8 cellular contexts compared by ENCODE assay signal in the genomic region with DNA sequence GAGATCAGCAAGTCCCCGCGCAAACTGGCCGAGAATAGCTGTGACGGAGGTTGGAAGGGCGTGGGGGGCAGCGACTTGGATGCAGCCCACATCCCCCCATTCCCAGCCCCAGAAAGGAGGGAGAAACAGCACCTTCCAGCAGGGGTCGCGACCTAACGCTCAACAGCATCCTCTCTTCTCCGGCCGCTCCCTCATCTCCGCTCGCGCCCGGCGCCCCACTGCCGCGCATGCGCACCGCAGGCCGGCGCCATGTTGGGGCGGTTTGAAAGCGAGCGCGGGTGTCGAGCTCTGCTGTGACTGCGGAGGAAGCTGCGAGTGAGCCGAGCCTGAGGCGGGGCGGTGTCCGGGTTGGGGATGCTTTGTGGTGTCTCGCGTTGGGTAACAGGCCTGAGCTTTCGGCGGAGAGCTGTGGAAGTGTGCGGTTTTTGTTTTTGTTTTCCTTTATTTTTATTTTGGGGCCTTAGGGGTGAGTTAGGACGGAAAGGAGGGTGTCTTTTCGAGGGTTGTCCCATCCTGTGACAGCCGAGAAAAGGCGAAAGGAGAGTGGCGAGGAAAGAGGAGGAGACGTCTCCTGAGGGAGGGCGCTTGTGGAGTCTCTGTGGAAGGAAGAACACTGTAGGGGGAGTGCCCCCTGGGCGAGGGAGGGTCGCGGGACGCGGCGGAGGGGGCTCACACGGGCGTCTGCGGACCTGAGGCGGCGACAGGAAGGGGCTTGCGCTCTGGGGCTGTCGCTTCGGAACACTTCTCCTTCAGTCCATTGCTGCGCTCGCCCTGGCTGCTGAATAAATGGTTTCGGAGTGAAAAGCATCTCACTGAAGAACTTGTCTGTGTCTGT.
A peak's percentile ranks its signal among the peaks of the same experiment; 100 is the strongest.
DNase-seq lines count a peak whose midpoint lies in the region; ATAC-seq lines count a peak whose summit lies in the region.

A gene (plus strand): TSS at position 247 of the 835 bp plus-strand sequence. CDS start 2,667 bp downstream, outside the sequence.
A gene with protein sequence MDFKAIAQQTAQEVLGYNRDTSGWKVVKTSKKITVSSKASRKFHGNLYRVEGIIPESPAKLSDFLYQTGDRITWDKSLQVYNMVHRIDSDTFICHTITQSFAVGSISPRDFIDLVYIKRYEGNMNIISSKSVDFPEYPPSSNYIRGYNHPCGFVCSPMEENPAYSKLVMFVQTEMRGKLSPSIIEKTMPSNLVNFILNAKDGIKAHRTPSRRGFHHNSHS (minus strand): TSS at position 199 of the 835 bp plus-strand sequence. CDS start 3,285 bp downstream, outside the sequence.

- no peaks in the 10 kb centered on the region for H3K9me3 ChIP-seq in iPS-20b (ENCODE audit: insufficient read depth, low read depth, low read length)

- in situ Hi-C loops in ACHN (cut with HindIII; ENCODE audit: low pct_ligation_motif_present, low pct_unique_long_range_greater_than_20kb, low sequenced_read_pairs) = no loop called here

- H3K9ac ChIP-seq in iPS-20b (ENCODE audit: low read depth, low read length) = peak within 1 kb of the TSS; percentile 90

- peak; percentile 91 for DNase-seq in ACHN
- DNase-seq in NCI-H2107 treated with DMSO at 0.1 percent for 48 hours (lab: John Stamatoyannopoulos, UW; ENCODE audit: unreplicated experiment) = peak; percentile 86
- DNase-seq in UCSD-AML1 (lab: John Stamatoyannopoulos, UW; ENCODE audit: unreplicated experiment) = peak; percentile 95
- peak; percentile 71 for DNase-seq in brain pericyte (ENCODE audit: low read depth, low spot score)

- ATAC-seq in GM18861 (IDR thresholded peaks at IDR 0.05; ENCODE audit: unreplicated experiment) (peak; percentile 93), HG03095 (IDR thresholded peaks at IDR 0.05; ENCODE audit: unreplicated experiment) (peak; percentile 95)

- peaks cover 25% of the 10 kb centered on the region for H3K36me3 ChIP-seq in iPS-20b (ENCODE audit: insufficient read depth, low read depth, low read length)

- no peaks in the 10 kb centered on the region for H3K27me3 ChIP-seq in iPS-20b (ENCODE audit: insufficient read depth, low read length)

- peaks cover 3% of the 10 kb centered on the region; the same call in 1 of the 2 replicates for H3K4me1 ChIP-seq in iPS-20b (ENCODE audit: insufficient read depth, low read length)

- peak within 1 kb of the TSS; percentile 59 for H3K27ac ChIP-seq in iPS-20b (ENCODE audit: low read length)
- peak within 1 kb of the TSS in 20 of 21 experiments; percentile 2 to 84 (median 64) for H3K27ac ChIP-seq in skin epidermis

- peak within 1 kb of the TSS; percentile 96 for H3K4me3 ChIP-seq in iPS-20b (ENCODE audit: low read length)
- peak within 1 kb of the TSS; percentile 55 to 87 (median 72) for H3K4me3 ChIP-seq in skin epidermis

Comparison
In these comparisons a context has a peak if more than half of its experiments do, and no peak if none do; other contexts are left out.
1. Peak in every context shown above with its lines: DNase-seq, ATAC-seq, H3K4me3 ChIP-seq and H3K27ac ChIP-seq.